Comparison of ENCODE assay signal across 25 cellular contexts in the genomic region with DNA sequence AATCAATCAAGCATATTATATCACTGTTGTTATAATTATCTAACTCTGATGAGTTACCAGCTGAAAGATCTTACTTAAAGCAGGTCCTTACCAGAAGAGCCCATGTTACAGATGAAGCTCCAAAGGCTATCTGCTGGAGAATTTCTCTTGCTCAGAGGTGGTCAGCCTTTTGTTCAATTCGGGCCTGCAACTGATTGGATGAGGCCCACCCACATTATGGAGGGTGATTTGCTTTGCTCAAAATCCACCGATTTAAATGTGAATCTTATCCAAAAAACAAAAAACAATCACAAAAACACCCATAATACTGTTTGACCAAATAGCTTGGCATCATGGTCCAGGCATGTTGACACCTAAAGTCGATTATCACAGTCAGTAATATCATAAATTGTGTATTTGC.
"Had no signal": no experiment of that assay in that cellular context is flagged by ENCODE, and none has a peak within 500 bp of the region (broad histone marks: within the 10 kb centered on the region; RNA-seq: fewer than 3 reads in every experiment).

No MANE protein-coding gene starts in this region.

- H3K4me3 ChIP-seq: left lung, lower lobe of right lung, ovary, right atrium auricular region, right lobe of liver, smooth muscle cell, tibial nerve, uterus had no signal

- H3K4me3 Mint-ChIP-seq: immature natural killer cell; naive thymus-derived CD4-positive, alpha-beta T cell; natural killer cell treated with Interleukin-12 subunit alpha and Interleukin-12 subunit beta and Interleukin-15 and Interleukin-18, amount 100 ng/mL, for 72 hours; stimulated activated memory B cell treated with anti-CD40 and anti-IgM and Interleukin-4, amounts not matched to agents 10 μg/mL and 1 μg/mL and 100 μg/mL, for 72 hours; stimulated activated naive CD8-positive, alpha-beta T cell treated with anti-CD3 and anti-CD28 coated beads, Interleukin-15, amount 100 ng/mL, for 72 hours; type B pancreatic cell had no signal

- H3K27me3 ChIP-seq: left lung, ovary, right atrium auricular region, right lobe of liver, tibial nerve, uterus had no signal

- H3K27ac ChIP-seq: left lung, lower lobe of right lung, ovary, right atrium auricular region, right lobe of liver, tibial nerve, uterus had no signal

- H3K4me1 Mint-ChIP-seq: immature natural killer cell; naive thymus-derived CD4-positive, alpha-beta T cell; stimulated activated naive CD8-positive, alpha-beta T cell treated with anti-CD3 and anti-CD28 coated beads, Interleukin-15, amount 100 ng/mL, for 72 hours had no signal

- H3K4me1 ChIP-seq: left lung, lower lobe of right lung, right atrium auricular region, right lobe of liver, uterus had no signal

- H3K4me2 ChIP-seq: smooth muscle cell had no signal

- H3K36me3 Mint-ChIP-seq: naive thymus-derived CD4-positive, alpha-beta T cell; natural killer cell treated with Interleukin-12 subunit alpha and Interleukin-12 subunit beta and Interleukin-15 and Interleukin-18, amount 100 ng/mL, for 72 hours; stimulated activated memory B cell treated with anti-CD40 and anti-IgM and Interleukin-4, amounts not matched to agents 10 μg/mL and 1 μg/mL and 100 μg/mL, for 72 hours; type B pancreatic cell had no signal

- DNase-seq: immature natural killer cell; kidney; left colon; left lung; lower lobe of right lung; mammary epithelial cell; mesenchymal stem cell; naive thymus-derived CD4-positive, alpha-beta T cell; ovary; right lobe of liver; stimulated activated CD4-positive, alpha-beta T cell treated with anti-CD3 and anti-CD28 coated beads, Interleukin-1b, Interleukin-23, amount 100 ng/mL, for 48 hours; stimulated activated CD4-positive, alpha-beta T cell treated with anti-CD3 and anti-CD28 coated beads, Interleukin-2, amount 100 ng/mL, for 48 hours; stimulated activated CD4-positive, alpha-beta T cell treated with anti-CD3 and anti-CD28 coated beads, Interleukin-4, amount 100 ng/mL, for 4 hours; stimulated activated CD8-positive, alpha-beta memory T cell treated with anti-CD3 and anti-CD28 coated beads, Interleukin-4, amount 100 ng/mL, for 48 hours; stimulated activated naive CD4-positive, alpha-beta T cell treated with Interleukin-2 at 50 U/mL for 16 hours; stimulated activated naive CD8-positive, alpha-beta T cell treated with anti-CD3 and anti-CD28 coated beads, Interleukin-15, amount 100 ng/mL, for 72 hours; substantia nigra; uterus had no signal

- H3K27ac Mint-ChIP-seq: immature natural killer cell; naive thymus-derived CD4-positive, alpha-beta T cell; natural killer cell treated with Interleukin-12 subunit alpha and Interleukin-12 subunit beta and Interleukin-15 and Interleukin-18, amount 100 ng/mL, for 72 hours; progenitor cell of endocrine pancreas; stimulated activated memory B cell treated with anti-CD40 and anti-IgM and Interleukin-4, amounts not matched to agents 10 μg/mL and 1 μg/mL and 100 μg/mL, for 72 hours; stimulated activated naive CD8-positive, alpha-beta T cell treated with anti-CD3 and anti-CD28 coated beads, Interleukin-15, amount 100 ng/mL, for 72 hours; type B pancreatic cell had no signal

- ATAC-seq: left colon; left lung; lower lobe of right lung; naive thymus-derived CD4-positive, alpha-beta T cell; natural killer cell treated with Interleukin-12 subunit alpha and Interleukin-12 subunit beta and Interleukin-15 and Interleukin-18, amount 100 ng/mL, for 72 hours; right lobe of liver; stimulated activated memory B cell treated with anti-CD40 and anti-IgM and Interleukin-4, amounts not matched to agents 10 μg/mL and 1 μg/mL and 100 μg/mL, for 72 hours; stimulated activated naive CD8-positive, alpha-beta T cell treated with anti-CD3 and anti-CD28 coated beads, Interleukin-15, amount 100 ng/mL, for 72 hours had no signal

- H3K9me3 Mint-ChIP-seq: natural killer cell treated with Interleukin-12 subunit alpha and Interleukin-12 subunit beta and Interleukin-15 and Interleukin-18, amount 100 ng/mL, for 72 hours; stimulated activated memory B cell treated with anti-CD40 and anti-IgM and Interleukin-4, amounts not matched to agents 10 μg/mL and 1 μg/mL and 100 μg/mL, for 72 hours; type B pancreatic cell had no signal

- H3K36me3 ChIP-seq: left lung, lower lobe of right lung, ovary, right atrium auricular region, right lobe of liver, tibial nerve, uterus had no signal

- H3K27me3 Mint-ChIP-seq: naive thymus-derived CD4-positive, alpha-beta T cell; natural killer cell treated with Interleukin-12 subunit alpha and Interleukin-12 subunit beta and Interleukin-15 and Interleukin-18, amount 100 ng/mL, for 72 hours; progenitor cell of endocrine pancreas; stimulated activated memory B cell treated with anti-CD40 and anti-IgM and Interleukin-4, amounts not matched to agents 10 μg/mL and 1 μg/mL and 100 μg/mL, for 72 hours; stimulated activated naive CD8-positive, alpha-beta T cell treated with anti-CD3 and anti-CD28 coated beads, Interleukin-15, amount 100 ng/mL, for 72 hours had no signal

- H3K9me3 ChIP-seq: left lung, lower lobe of right lung, ovary, right atrium auricular region, right lobe of liver, tibial nerve, uterus had no signal
